In genomic region chr16:4728676-4729075, GRCh38 we compare ENCODE assay signal across 25 cellular contexts. TPM values are rescaled to one million over a fixed set of nuclear protein-coding genes. Genes with fewer than 3 reads are reported as not detected.
"Had no signal": no experiment of that assay in that cellular context is flagged by ENCODE, and none has a peak within 500 bp of the region (broad histone marks: within the 10 kb centered on the region; RNA-seq: fewer than 3 reads in every experiment).

No MANE protein-coding gene starts in this region.

- H2AFZ ChIP-seq: PC-9 had no signal

- H3K9me3 ChIP-seq: adrenal gland had no signal

- ATAC-seq: activated CD8-positive, alpha-beta T cell treated with anti-CD3 and anti-CD28 coated beads, Interleukin-2, amount 10 ng/mL, durations not matched to agents 7 days and 5 days; K562 had no signal

- H3K4me3 ChIP-seq: adrenal gland, K562, PC-9 had no signal

- H3K27me3 ChIP-seq: adrenal gland had no signal

- H3K27ac ChIP-seq: adrenal gland, PC-9, VCaP had no signal

- DNase-seq: activated CD4-positive, alpha-beta T cell treated with anti-CD3 and anti-CD28 coated beads for 4 hours; activated CD4-positive, alpha-beta T cell treated with anti-CD3 and anti-CD28 coated beads, Interleukin-2, amount 50 U/mL, for 4 hours; activated CD8-positive, alpha-beta T cell treated with anti-CD3 and anti-CD28 coated beads, Interleukin-2, amount 10 ng/mL, durations not matched to agents 7 days and 5 days; activated effector memory CD4-positive, alpha-beta T cell treated with Interleukin-2 at 50 U/mL for 16 hours; activated naive CD4-positive, alpha-beta T cell; activated naive CD8-positive, alpha-beta T cell treated with anti-CD3 and anti-CD28 coated beads, Interleukin-2, amount 10 ng/mL, durations not matched to agents 7 days and 5 days; activated T-cell treated with anti-CD3 and anti-CD28 coated beads, Interleukin-2, amount 50 U/mL, for 24 hours; adrenal gland; anterior cingulate cortex; central memory CD4-positive, alpha-beta T cell; Karpas-422; NCI-H1105 treated with DMSO at 0.1 percent for 48 hours; NCI-H146; NCI-H187 treated with DMSO at 0.1 percent for 48 hours; NCI-H2081 treated with DMSO at 0.1 percent for 48 hours; NCI-H446; NCI-H524; PC-9; SHP77 treated with DMSO at 0.1 percent for 48 hours; T-helper 2 cell had no signal

- H3K27me3 Mint-ChIP-seq: activated naive CD8-positive, alpha-beta T cell treated with anti-CD3 and anti-CD28 coated beads, Interleukin-2, amount 10 ng/mL, durations not matched to agents 7 days and 5 days; activated T-cell treated with anti-CD3 and anti-CD28 coated beads, Interleukin-2, amount 50 U/mL, for 24 hours had no signal

- H3K4me2 ChIP-seq: PC-9 had no signal

- H3K27ac Mint-ChIP-seq: activated CD8-positive, alpha-beta T cell treated with anti-CD3 and anti-CD28 coated beads, Interleukin-2, amount 10 ng/mL, durations not matched to agents 7 days and 5 days; activated naive CD8-positive, alpha-beta T cell treated with anti-CD3 and anti-CD28 coated beads, Interleukin-2, amount 10 ng/mL, durations not matched to agents 7 days and 5 days; activated T-cell treated with anti-CD3 and anti-CD28 coated beads, Interleukin-2, amount 50 U/mL, for 24 hours; activated T-helper 1 cell treated with anti-CD3 and anti-CD28 coated beads, Interleukin-12 subunit alpha, Interleukin-12 subunit beta, Interleukin-2, Interleukin-4 antibody, amounts not matched to agents 30 ng/mL and 10 ng/mL and 1 ng/mL, durations not matched to agents 14 hours and 24 hours and 36 hours had no signal

- H3K4me3 Mint-ChIP-seq: activated CD8-positive, alpha-beta T cell treated with anti-CD3 and anti-CD28 coated beads, Interleukin-2, amount 10 ng/mL, durations not matched to agents 7 days and 5 days; activated naive CD8-positive, alpha-beta T cell treated with anti-CD3 and anti-CD28 coated beads, Interleukin-2, amount 10 ng/mL, durations not matched to agents 7 days and 5 days; activated T-cell treated with anti-CD3 and anti-CD28 coated beads, Interleukin-2, amount 50 U/mL, for 24 hours; activated T-helper 1 cell treated with anti-CD3 and anti-CD28 coated beads, Interleukin-12 subunit alpha, Interleukin-12 subunit beta, Interleukin-2, Interleukin-4 antibody, amounts not matched to agents 30 ng/mL and 10 ng/mL and 1 ng/mL, durations not matched to agents 14 hours and 24 hours and 36 hours had no signal

- H3K9me3 Mint-ChIP-seq: activated naive CD8-positive, alpha-beta T cell treated with anti-CD3 and anti-CD28 coated beads, Interleukin-2, amount 10 ng/mL, durations not matched to agents 7 days and 5 days; activated T-cell treated with anti-CD3 and anti-CD28 coated beads, Interleukin-2, amount 50 U/mL, for 24 hours; activated T-helper 1 cell treated with anti-CD3 and anti-CD28 coated beads, Interleukin-12 subunit alpha, Interleukin-12 subunit beta, Interleukin-2, Interleukin-4 antibody, amounts not matched to agents 30 ng/mL and 10 ng/mL and 1 ng/mL, durations not matched to agents 14 hours and 24 hours and 36 hours had no signal

RNA-seq across cellular contexts. Expression of gene DNAAF8, which starts 5.7 kb away (rescaled TPM):
- total RNA-seq: activated T-helper 1 cell treated with anti-CD3 and anti-CD28 coated beads, Interleukin-12 subunit alpha, Interleukin-12 subunit beta, Interleukin-2, Interleukin-4 antibody, amounts not matched to agents 30 ng/mL and 10 ng/mL and 1 ng/mL, durations not matched to agents 14 hours and 24 hours and 36 hours; K562 had no signal

RNA-seq across cellular contexts. Expression of gene SEPTIN12, which starts 59.5 kb away (rescaled TPM):
- total RNA-seq: activated CD8-positive, alpha-beta T cell treated with anti-CD3 and anti-CD28 coated beads, Interleukin-2, amount 10 ng/mL, durations not matched to agents 7 days and 5 days; activated naive CD8-positive, alpha-beta T cell treated with anti-CD3 and anti-CD28 coated beads, Interleukin-2, amount 10 ng/mL, durations not matched to agents 7 days and 5 days; activated T-helper 1 cell treated with anti-CD3 and anti-CD28 coated beads, Interleukin-12 subunit alpha, Interleukin-12 subunit beta, Interleukin-2, Interleukin-4 antibody, amounts not matched to agents 30 ng/mL and 10 ng/mL and 1 ng/mL, durations not matched to agents 14 hours and 24 hours and 36 hours; adrenal gland; bronchial epithelial cell; K562; PC-9; SK-MEL-5 had no signal
